ENCODE assay signal across 8 cellular contexts in genomic region chr9:122158202-122158601, GRCh38. TPM values are rescaled to one million over a fixed set of nuclear protein-coding genes. Genes with fewer than 3 reads are reported as not detected.
DNase-seq lines count a peak whose midpoint lies in the region; ATAC-seq and TF ChIP-seq lines count a peak whose summit lies in the region.

No MANE protein-coding gene starts in this region.

- no peak overlapping the region for H3K27ac Mint-ChIP-seq in central memory CD8-positive, alpha-beta T cell (ENCODE audit: low read depth)
- H3K27ac Mint-ChIP-seq in mesothelial cell of epicardium, result no peak overlapping the region

- no peaks in the 10 kb centered on the region for H3K9me3 Mint-ChIP-seq in central memory CD8-positive, alpha-beta T cell
- H3K9me3 Mint-ChIP-seq in mesothelial cell of epicardium, result peaks cover 11% of the 10 kb centered on the region

- peaks cover 8% of the 10 kb centered on the region for H3K36me3 Mint-ChIP-seq in central memory CD8-positive, alpha-beta T cell (ENCODE audit: insufficient read depth)
- no peaks in the 10 kb centered on the region for H3K36me3 Mint-ChIP-seq in mesothelial cell of epicardium

- peak; percentile 2 for DNase-seq in activated gamma-delta T cell treated with anti-CD3 and anti-CD28 coated beads, Interleukin-2, amount 50 U/mL, for 16 hours (ENCODE audit: low read depth)
- DNase-seq in activated gamma-delta T cell treated with Interleukin-2 at 50 U/mL for 16 hours (no peak), HuH-7.5 (ENCODE audit: low spot score) (peak; percentile 50), T follicular helper cell (ENCODE audit: low read depth) (peak; percentile 3), mesothelial cell of epicardium (ENCODE audit: low spot score in 2 of 2, unreplicated experiment in 2 of 2) (no peak)
- no peak for DNase-seq in central memory CD8-positive, alpha-beta T cell (ENCODE audit: low spot score in 2 of 2)

- peak overlapping the region; percentile 95 for H3K4me3 Mint-ChIP-seq in central memory CD8-positive, alpha-beta T cell
- H3K4me3 Mint-ChIP-seq in mesothelial cell of epicardium, result peak overlapping the region; percentile 42

- peak; percentile 55 for TF ChIP-seq CTCF in mesothelial cell of epicardium (IDR thresholded peaks at IDR 0.05; ENCODE audit: unreplicated experiment)

- no peak for ATAC-seq in central memory CD8-positive, alpha-beta T cell (replicated peaks; ENCODE audit: extremely low read depth, poor library complexity, severe bottlenecking)
- ATAC-seq in HG02763 (IDR thresholded peaks at IDR 0.05; ENCODE audit: unreplicated experiment) (no peak), HG03135 (IDR thresholded peaks at IDR 0.05; ENCODE audit: unreplicated experiment) (no peak)

- H3K4me1 Mint-ChIP-seq in central memory CD8-positive, alpha-beta T cell, result peaks cover 42% of the 10 kb centered on the region
- peaks cover 12% of the 10 kb centered on the region for H3K4me1 Mint-ChIP-seq in mesothelial cell of epicardium

- peaks cover 19% of the 10 kb centered on the region for H3K27me3 Mint-ChIP-seq in central memory CD8-positive, alpha-beta T cell
- peaks cover 7% of the 10 kb centered on the region for H3K27me3 Mint-ChIP-seq in mesothelial cell of epicardium (ENCODE audit: low read depth)

RNA-seq across cellular contexts. Expression of gene NDUFA8, which starts 1.4 kb away (rescaled TPM):
- 37.1 to 38.8 TPM (median 37.7 TPM) in 3 replicates for total RNA-seq in mesothelial cell of epicardium

RNA-seq across cellular contexts. Expression of gene MORN5, which starts 1.5 kb away (rescaled TPM):
- total RNA-seq in mesothelial cell of epicardium, result not detected in 3 replicates

Comparison
In these comparisons a context has a peak if more than half of its experiments do, and no peak if none do; other contexts are left out.
1. DNase-seq: peak in activated gamma-delta T cell treated with anti-CD3 and anti-CD28 coated beads, Interleukin-2, amount 50 U/mL, for 16 hours (single experiment), HuH-7.5 (single experiment) and T follicular helper cell (single experiment); none in activated gamma-delta T cell treated with Interleukin-2 at 50 U/mL for 16 hours (single experiment), central memory CD8-positive, alpha-beta T cell (0 of 2) and mesothelial cell of epicardium (0 of 2).